1 cellular context compared by ENCODE assay signal in the genomic region with DNA sequence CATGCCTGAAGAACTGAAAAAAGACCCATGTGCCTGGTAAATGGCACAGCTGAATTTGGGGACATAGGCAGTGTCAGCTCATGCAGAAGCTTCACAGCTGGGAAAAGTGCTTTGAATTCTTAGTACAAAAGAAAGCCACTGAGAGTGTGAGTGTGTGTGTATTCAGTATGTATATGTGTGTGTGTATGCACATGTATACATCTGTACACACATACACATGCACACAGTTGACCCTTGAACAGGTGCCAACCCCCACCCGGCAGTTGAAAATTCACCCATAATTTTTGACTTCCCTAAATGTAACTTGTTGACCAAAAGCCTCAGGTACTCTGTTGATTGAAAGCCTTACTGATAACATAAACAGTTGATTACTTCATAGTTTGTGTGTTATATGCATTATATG.
TF ChIP-seq lines count a peak whose summit lies in the region.

No MANE protein-coding gene starts in this region.

TF ChIP-seq in K562, 482 proteins besides CTCF, POLR2A, EP300 and RAD21:
- TF ChIP-seq, protein P1, sequence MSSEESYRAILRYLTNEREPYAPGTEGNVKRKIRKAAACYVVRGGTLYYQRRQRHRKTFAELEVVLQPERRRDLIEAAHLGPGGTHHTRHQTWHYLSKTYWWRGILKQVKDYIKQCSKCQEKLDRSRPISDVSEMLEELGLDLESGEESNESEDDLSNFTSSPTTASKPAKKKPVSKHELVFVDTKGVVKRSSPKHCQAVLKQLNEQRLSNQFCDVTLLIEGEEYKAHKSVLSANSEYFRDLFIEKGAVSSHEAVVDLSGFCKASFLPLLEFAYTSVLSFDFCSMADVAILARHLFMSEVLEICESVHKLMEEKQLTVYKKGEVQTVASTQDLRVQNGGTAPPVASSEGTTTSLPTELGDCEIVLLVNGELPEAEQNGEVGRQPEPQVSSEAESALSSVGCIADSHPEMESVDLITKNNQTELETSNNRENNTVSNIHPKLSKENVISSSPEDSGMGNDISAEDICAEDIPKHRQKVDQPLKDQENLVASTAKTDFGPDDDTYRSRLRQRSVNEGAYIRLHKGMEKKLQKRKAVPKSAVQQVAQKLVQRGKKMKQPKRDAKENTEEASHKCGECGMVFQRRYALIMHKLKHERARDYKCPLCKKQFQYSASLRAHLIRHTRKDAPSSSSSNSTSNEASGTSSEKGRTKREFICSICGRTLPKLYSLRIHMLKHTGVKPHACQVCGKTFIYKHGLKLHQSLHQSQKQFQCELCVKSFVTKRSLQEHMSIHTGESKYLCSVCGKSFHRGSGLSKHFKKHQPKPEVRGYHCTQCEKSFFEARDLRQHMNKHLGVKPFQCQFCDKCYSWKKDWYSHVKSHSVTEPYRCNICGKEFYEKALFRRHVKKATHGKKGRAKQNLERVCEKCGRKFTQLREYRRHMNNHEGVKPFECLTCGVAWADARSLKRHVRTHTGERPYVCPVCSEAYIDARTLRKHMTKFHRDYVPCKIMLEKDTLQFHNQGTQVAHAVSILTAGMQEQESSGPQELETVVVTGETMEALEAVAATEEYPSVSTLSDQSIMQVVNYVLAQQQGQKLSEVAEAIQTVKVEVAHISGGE (CRISPR knock-in tag; IDR thresholded peaks at IDR 0.05) = 0 out of 6 replicates have a peak, but pooled peaks of 1 of the 3 experiments have one; percentile 2
- TF ChIP-seq ZNF165 (CRISPR knock-in tag; IDR thresholded peaks at IDR 0.05; ENCODE audit: borderline replicate concordance) (no peak), SRSF9 (IDR thresholded peaks at IDR 0.05; ENCODE audit: borderline replicate concordance, low read depth, low read length) (no peak)
